11 cellular contexts compared by ENCODE assay signal in genomic region chr1:187413770-187414169, GRCh38.
DNase-seq lines count a peak whose midpoint lies in the region; ATAC-seq and TF ChIP-seq lines count a peak whose summit lies in the region.
"Had no signal": no experiment of that assay in that cellular context is flagged by ENCODE, and none has a peak within 500 bp of the region (broad histone marks: within the 10 kb centered on the region; RNA-seq: fewer than 3 reads in every experiment).

No MANE protein-coding gene starts in this region.

- CTCF ChIA-PET in activated CD4-positive, alpha-beta T cell treated with anti-CD3 and anti-CD28 coated beads for 36 hours (lab: Charles Lee): interaction anchor here (1.1 kb wide), 1 partner anchor 95 kb away, joined by 3 read pairs; no protein-coding TSS in a partner anchor

- POLR2A ChIA-PET in activated CD4-positive, alpha-beta T cell treated with anti-CD3 and anti-CD28 coated beads for 36 hours (lab: Charles Lee): no interaction called here

- peak; percentile 76 for ATAC-seq in SK-N-SH treated with all-trans-retinoic acid at 6 μM for 48 hours
- ATAC-seq in activated CD4-positive, alpha-beta T cell treated with anti-CD3 and anti-CD28 coated beads for 36 hours: no peak
- ATAC-seq in GM18502 (IDR thresholded peaks at IDR 0.05; ENCODE audit: poor library complexity, unreplicated experiment): no peak
- ATAC-seq: naive thymus-derived CD8-positive, alpha-beta T cell had no signal

- H3K27me3 Mint-ChIP-seq in activated T-helper 1 cell treated with anti-CD3 and anti-CD28 coated beads, Interleukin-12 subunit alpha, Interleukin-12 subunit beta, Interleukin-2, Interleukin-4 antibody, amounts not matched to agents 30 ng/mL and 10 ng/mL and 1 ng/mL, durations not matched to agents 14 hours and 24 hours and 36 hours (ENCODE audit: insufficient read depth): no peaks in the 10 kb centered on the region
- no peaks in the 10 kb centered on the region for H3K27me3 Mint-ChIP-seq in activated CD4-positive, alpha-beta T cell treated with anti-CD3 and anti-CD28 coated beads for 36 hours
- H3K27me3 Mint-ChIP-seq: naive thymus-derived CD8-positive, alpha-beta T cell had no signal

- DNase-seq in DMS153 (lab: John Stamatoyannopoulos, UW) (peak; percentile 47), NCI-H2029 treated with DMSO at 0.1 percent for 48 hours (lab: John Stamatoyannopoulos, UW) (peak; percentile 19), iris pigment epithelial cell (ENCODE audit: low read depth) (peak; percentile 11), NAMALWA (ENCODE audit: low spot score) (no peak)
- DNase-seq in activated T-helper 1 cell treated with anti-CD3 and anti-CD28 coated beads, Interleukin-12 subunit alpha, Interleukin-12 subunit beta, Interleukin-2, Interleukin-4 antibody, amounts not matched to agents 30 ng/mL and 10 ng/mL and 1 ng/mL, durations not matched to agents 14 hours and 24 hours and 36 hours (ENCODE audit: low spot score): no peak
- no peak for DNase-seq in activated CD4-positive, alpha-beta T cell treated with anti-CD3 and anti-CD28 coated beads for 36 hours
- DNase-seq: colonic mucosa; HFFc6; naive thymus-derived CD8-positive, alpha-beta T cell had no signal

- no peak overlapping the region for H3K27ac Mint-ChIP-seq in activated T-helper 1 cell treated with anti-CD3 and anti-CD28 coated beads, Interleukin-12 subunit alpha, Interleukin-12 subunit beta, Interleukin-2, Interleukin-4 antibody, amounts not matched to agents 30 ng/mL and 10 ng/mL and 1 ng/mL, durations not matched to agents 14 hours and 24 hours and 36 hours
- H3K27ac Mint-ChIP-seq in activated CD4-positive, alpha-beta T cell treated with anti-CD3 and anti-CD28 coated beads for 36 hours: no peak overlapping the region
- H3K27ac Mint-ChIP-seq: HFFc6; naive thymus-derived CD8-positive, alpha-beta T cell had no signal

- H3K9me3 Mint-ChIP-seq in activated T-helper 1 cell treated with anti-CD3 and anti-CD28 coated beads, Interleukin-12 subunit alpha, Interleukin-12 subunit beta, Interleukin-2, Interleukin-4 antibody, amounts not matched to agents 30 ng/mL and 10 ng/mL and 1 ng/mL, durations not matched to agents 14 hours and 24 hours and 36 hours: peaks cover 5% of the 10 kb centered on the region
- peaks cover 5% of the 10 kb centered on the region for H3K9me3 Mint-ChIP-seq in activated CD4-positive, alpha-beta T cell treated with anti-CD3 and anti-CD28 coated beads for 36 hours (ENCODE audit: low read depth)

- intact Hi-C loops in activated T-helper 1 cell treated with anti-CD3 and anti-CD28 coated beads, Interleukin-12 subunit alpha, Interleukin-12 subunit beta, Interleukin-2, Interleukin-4 antibody, amounts not matched to agents 30 ng/mL and 10 ng/mL and 1 ng/mL, durations not matched to agents 14 hours and 24 hours and 36 hours (cut with micrococcal nuclease): no loop called here
- intact Hi-C loops in activated CD4-positive, alpha-beta T cell treated with anti-CD3 and anti-CD28 coated beads for 36 hours (cut with DNase I, micrococcal nuclease): loop anchor here in 1 of 2 experiments (5.0 kb wide), 1 partner anchor 49 kb away; no protein-coding TSS in a partner anchor

- no peak overlapping the region for H3K4me3 Mint-ChIP-seq in activated T-helper 1 cell treated with anti-CD3 and anti-CD28 coated beads, Interleukin-12 subunit alpha, Interleukin-12 subunit beta, Interleukin-2, Interleukin-4 antibody, amounts not matched to agents 30 ng/mL and 10 ng/mL and 1 ng/mL, durations not matched to agents 14 hours and 24 hours and 36 hours
- H3K4me3 Mint-ChIP-seq in activated CD4-positive, alpha-beta T cell treated with anti-CD3 and anti-CD28 coated beads for 36 hours: no peak overlapping the region
- H3K4me3 Mint-ChIP-seq: HFFc6; naive thymus-derived CD8-positive, alpha-beta T cell had no signal

- no peaks in the 10 kb centered on the region for H3K4me1 Mint-ChIP-seq in activated T-helper 1 cell treated with anti-CD3 and anti-CD28 coated beads, Interleukin-12 subunit alpha, Interleukin-12 subunit beta, Interleukin-2, Interleukin-4 antibody, amounts not matched to agents 30 ng/mL and 10 ng/mL and 1 ng/mL, durations not matched to agents 14 hours and 24 hours and 36 hours (ENCODE audit: low read depth)
- peaks cover 2% of the 10 kb centered on the region for H3K4me1 Mint-ChIP-seq in activated CD4-positive, alpha-beta T cell treated with anti-CD3 and anti-CD28 coated beads for 36 hours

- no peaks in the 10 kb centered on the region for H3K36me3 Mint-ChIP-seq in activated T-helper 1 cell treated with anti-CD3 and anti-CD28 coated beads, Interleukin-12 subunit alpha, Interleukin-12 subunit beta, Interleukin-2, Interleukin-4 antibody, amounts not matched to agents 30 ng/mL and 10 ng/mL and 1 ng/mL, durations not matched to agents 14 hours and 24 hours and 36 hours (ENCODE audit: low read depth)
- no peaks in the 10 kb centered on the region for H3K36me3 Mint-ChIP-seq in activated CD4-positive, alpha-beta T cell treated with anti-CD3 and anti-CD28 coated beads for 36 hours (ENCODE audit: low read depth)
- H3K36me3 Mint-ChIP-seq: naive thymus-derived CD8-positive, alpha-beta T cell had no signal

TF ChIP-seq in SK-N-SH treated with all-trans-retinoic acid at 6 μM for 48 hours, 23 proteins besides CTCF, POLR2A, EP300 and RAD21:
- TF ChIP-seq OSR1 (CRISPR knock-in tag; IDR thresholded peaks at IDR 0.05) (no peak), ARNTL (CRISPR knock-in tag; IDR thresholded peaks at IDR 0.05; ENCODE audit: borderline replicate concordance, low read depth) (no peak), ZFP3 (CRISPR knock-in tag; IDR thresholded peaks at IDR 0.05) (no peak), TCF4 (CRISPR knock-in tag; IDR thresholded peaks at IDR 0.05; ENCODE audit: borderline replicate concordance) (no peak), CSDC2 (CRISPR knock-in tag; IDR thresholded peaks at IDR 0.05) (no peak), ZNF70 (CRISPR knock-in tag; IDR thresholded peaks at IDR 0.05) (no peak), SNAI2 (CRISPR knock-in tag; IDR thresholded peaks at IDR 0.05) (no peak), RARB (CRISPR knock-in tag; IDR thresholded peaks at IDR 0.05) (no peak), CSRNP3 (CRISPR knock-in tag; IDR thresholded peaks at IDR 0.05) (no peak), CREB5 (CRISPR knock-in tag; IDR thresholded peaks at IDR 0.05; ENCODE audit: low read depth) (no peak), GLIS3 (CRISPR knock-in tag; IDR thresholded peaks at IDR 0.05) (no peak), TOX (CRISPR knock-in tag; IDR thresholded peaks at IDR 0.05; ENCODE audit: borderline replicate concordance) (no peak), ZC3H10 (CRISPR knock-in tag; IDR thresholded peaks at IDR 0.05) (no peak), ZFP30 (CRISPR knock-in tag; IDR thresholded peaks at IDR 0.05) (no peak), POU6F1 (CRISPR knock-in tag; IDR thresholded peaks at IDR 0.05; ENCODE audit: borderline replicate concordance, low read depth) (no peak), PPARA (CRISPR knock-in tag; IDR thresholded peaks at IDR 0.05; ENCODE audit: borderline replicate concordance) (no peak)

Comparison
In these comparisons a context has a peak if more than half of its experiments do, and no peak if none do; other contexts are left out.
1. DNase-seq: peak in DMS153 (single experiment), NCI-H2029 treated with DMSO at 0.1 percent for 48 hours (single experiment) and iris pigment epithelial cell (single experiment); none in activated T-helper 1 cell treated with anti-CD3 and anti-CD28 coated beads, Interleukin-12 subunit alpha, Interleukin-12 subunit beta, Interleukin-2, Interleukin-4 antibody, amounts not matched to agents 30 ng/mL and 10 ng/mL and 1 ng/mL, durations not matched to agents 14 hours and 24 hours and 36 hours (single experiment), activated CD4-positive, alpha-beta T cell treated with anti-CD3 and anti-CD28 coated beads for 36 hours (single experiment) and NAMALWA (single experiment).